8 cellular contexts compared by ENCODE assay signal in the genomic region with DNA sequence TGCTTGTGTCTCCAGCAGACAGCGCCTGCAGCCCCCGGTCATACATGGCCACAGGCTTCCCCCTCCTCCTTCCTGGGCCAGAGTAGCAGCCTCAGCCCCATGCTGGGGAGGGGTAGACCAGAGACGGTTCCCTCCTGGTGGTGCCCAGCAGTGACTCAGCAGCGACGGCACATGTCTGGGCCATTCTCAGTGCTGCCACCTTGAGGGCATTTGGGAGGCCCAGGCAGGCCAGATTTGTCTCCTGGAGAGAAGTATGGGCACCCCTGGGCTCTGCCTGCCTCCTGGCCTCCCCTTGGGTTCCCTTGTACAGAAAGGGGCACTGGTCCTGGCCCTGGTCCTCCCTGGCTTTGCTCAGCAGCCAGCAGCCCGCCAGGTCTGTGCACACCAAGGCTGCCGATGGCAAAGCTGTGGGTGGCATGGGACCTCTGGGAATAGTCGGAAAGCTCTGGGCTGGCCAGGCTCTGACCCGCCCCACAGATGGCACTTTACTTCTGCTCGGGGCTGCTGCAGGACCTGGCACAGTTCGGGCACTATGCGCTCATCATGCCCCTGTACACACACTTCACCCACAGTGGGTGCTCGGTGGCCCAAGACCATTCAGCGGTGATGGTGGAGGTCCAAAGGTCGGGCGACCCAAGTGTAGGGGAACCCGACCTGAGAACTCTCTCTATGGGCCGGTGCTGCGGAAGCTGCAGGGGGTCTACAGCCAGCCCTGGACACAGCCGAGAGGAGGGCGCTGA. TPM values are rescaled to one million over a fixed set of nuclear protein-coding genes. Genes with fewer than 3 reads are reported as not detected.
DNase-seq lines count a peak whose midpoint lies in the region; ATAC-seq and TF ChIP-seq lines count a peak whose summit lies in the region.

No MANE protein-coding gene starts in this region.

- no peak overlapping the region for H3K4me3 ChIP-seq in heart left ventricle

- no peaks in the 10 kb centered on the region for H3K9me3 ChIP-seq in heart left ventricle

- 81 to 91% (median 83%) methylated on average over 16 to 21 of the region's 21 CpGs for WGBS in heart left ventricle, 4 donors

- no peak for TF ChIP-seq POLR2A in heart left ventricle (IDR thresholded peaks at IDR 0.05)

- peak in 1 of 5 donors; percentile 55 for DNase-seq in heart left ventricle
- no peak for DNase-seq in Right ventricle myocardium inferior (ENCODE audit: missing footprints)
- peak; percentile 57 for DNase-seq in NCI-H69 (lab: John Stamatoyannopoulos, UW)
- DNase-seq in activated CD8-positive, alpha-beta memory T cell treated with anti-CD3 and anti-CD28 coated beads for 48 hours (ENCODE audit: low read depth in 2 of 3, low spot score in 2 of 3), result peak; percentile 47 to 51 (median 49)
- DNase-seq in fibroblast of gingiva (ENCODE audit: low read depth), result peak; percentile 40
- peak; percentile 39 for DNase-seq in retina

- H3K27ac ChIP-seq in heart left ventricle, result no peak overlapping the region

- peak; percentile 14 to 66 (median 37) for TF ChIP-seq CTCF in heart left ventricle (IDR thresholded peaks at IDR 0.05)

- H3K36me3 ChIP-seq in heart left ventricle, result no peaks in the 10 kb centered on the region

- intact Hi-C loops in heart left ventricle (cut with DNase I), result loop anchor here in 6 of 10 donors (2.0 to 10.0 kb wide), 7 partner anchors 73 to 537 kb away; a partner anchor contains a TSS
- intact Hi-C loops in Right ventricle myocardium inferior (cut with DNase I), result loop anchor here (5.0 kb wide), 2 partner anchors 78 to 592 kb away; a partner anchor contains a TSS

- ATAC-seq in heart left ventricle, result no peak
- no peak for ATAC-seq in Right ventricle myocardium inferior
- no peak for ATAC-seq in HG03025 (IDR thresholded peaks at IDR 0.05; ENCODE audit: low FRiP score, unreplicated experiment)
- no peak for ATAC-seq in GM18909 (IDR thresholded peaks at IDR 0.05; ENCODE audit: poor library complexity, unreplicated experiment)

- H3K27me3 ChIP-seq in heart left ventricle, result no peaks in the 10 kb centered on the region

- H3K4me1 ChIP-seq in heart left ventricle, result peaks cover 0 to 4% (median 0%) of the 10 kb centered on the region in 12 donors

RNA-seq across cellular contexts. Expression of a gene that starts 11.4 kb away (rescaled TPM):
- not detected for total RNA-seq in heart left ventricle
- polyA plus RNA-seq in heart left ventricle, result not detected
- total RNA-seq in Right ventricle myocardium inferior, result not detected

RNA-seq across cellular contexts. Expression of a gene that starts 37.9 kb away (rescaled TPM):
- total RNA-seq in heart left ventricle (not detected), Right ventricle myocardium inferior (not detected)
- polyA plus RNA-seq in heart left ventricle, result not detected

RNA-seq across cellular contexts. Expression of a gene that starts 43.1 kb away (rescaled TPM):
- 1 to 10 TPM in 1 of 9 donors, under 1 TPM in 6, not detected in 2; 0.20 to 1.2 (median 0.30) TPM for total RNA-seq in heart left ventricle
- polyA plus RNA-seq in heart left ventricle, result 1 to 10 TPM in 1 of 2 donors, not detected in 1; 1.4 TPM
- total RNA-seq in Right ventricle myocardium inferior, result not detected
